Comparison of ENCODE assay signal across 2 cellular contexts in the genomic region with DNA sequence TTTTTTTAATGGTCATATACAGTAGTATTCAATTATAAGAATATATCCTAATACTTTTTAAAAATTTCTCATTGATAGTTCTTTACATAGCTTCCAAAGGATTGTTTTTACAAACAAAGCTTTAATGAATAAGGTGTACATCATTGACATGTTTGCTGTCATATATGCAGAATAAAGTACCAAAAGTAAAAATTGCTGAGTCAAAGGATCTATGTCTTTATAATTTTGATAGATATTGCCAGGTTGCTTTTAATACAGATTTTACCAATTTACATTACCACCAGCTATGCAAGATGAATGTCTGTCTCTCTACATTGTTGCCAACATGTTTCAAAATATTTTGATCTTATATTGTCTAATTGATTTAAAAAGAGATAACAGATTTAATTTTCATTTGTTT.
TF ChIP-seq lines count a peak whose summit lies in the region.

No MANE protein-coding gene starts in this region.

TF ChIP-seq in HepG2, 621 proteins besides CTCF, POLR2A, EP300 and RAD21 (continued from another document):
- TF ChIP-seq, protein P1, sequence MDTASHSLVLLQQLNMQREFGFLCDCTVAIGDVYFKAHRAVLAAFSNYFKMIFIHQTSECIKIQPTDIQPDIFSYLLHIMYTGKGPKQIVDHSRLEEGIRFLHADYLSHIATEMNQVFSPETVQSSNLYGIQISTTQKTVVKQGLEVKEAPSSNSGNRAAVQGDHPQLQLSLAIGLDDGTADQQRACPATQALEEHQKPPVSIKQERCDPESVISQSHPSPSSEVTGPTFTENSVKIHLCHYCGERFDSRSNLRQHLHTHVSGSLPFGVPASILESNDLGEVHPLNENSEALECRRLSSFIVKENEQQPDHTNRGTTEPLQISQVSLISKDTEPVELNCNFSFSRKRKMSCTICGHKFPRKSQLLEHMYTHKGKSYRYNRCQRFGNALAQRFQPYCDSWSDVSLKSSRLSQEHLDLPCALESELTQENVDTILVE (CRISPR knock-in tag; IDR thresholded peaks at IDR 0.05), result no peak
- TF ChIP-seq ZNF83 (CRISPR knock-in tag; IDR thresholded peaks at IDR 0.05; ENCODE audit: borderline replicate concordance), result no peak
- TF ChIP-seq ZNF414 (CRISPR knock-in tag; IDR thresholded peaks at IDR 0.05), result no peak
- no peak for TF ChIP-seq SMAD9 (CRISPR knock-in tag; IDR thresholded peaks at IDR 0.05)
- TF ChIP-seq NFYB (CRISPR knock-in tag; IDR thresholded peaks at IDR 0.05), result no peak
- no peak for TF ChIP-seq PLRG1 (conservative IDR thresholded peaks at IDR 0.05)
- TF ChIP-seq GATA4 (IDR thresholded peaks at IDR 0.05; ENCODE audit: borderline replicate concordance, low read depth), result no peak
- TF ChIP-seq, protein P2, sequence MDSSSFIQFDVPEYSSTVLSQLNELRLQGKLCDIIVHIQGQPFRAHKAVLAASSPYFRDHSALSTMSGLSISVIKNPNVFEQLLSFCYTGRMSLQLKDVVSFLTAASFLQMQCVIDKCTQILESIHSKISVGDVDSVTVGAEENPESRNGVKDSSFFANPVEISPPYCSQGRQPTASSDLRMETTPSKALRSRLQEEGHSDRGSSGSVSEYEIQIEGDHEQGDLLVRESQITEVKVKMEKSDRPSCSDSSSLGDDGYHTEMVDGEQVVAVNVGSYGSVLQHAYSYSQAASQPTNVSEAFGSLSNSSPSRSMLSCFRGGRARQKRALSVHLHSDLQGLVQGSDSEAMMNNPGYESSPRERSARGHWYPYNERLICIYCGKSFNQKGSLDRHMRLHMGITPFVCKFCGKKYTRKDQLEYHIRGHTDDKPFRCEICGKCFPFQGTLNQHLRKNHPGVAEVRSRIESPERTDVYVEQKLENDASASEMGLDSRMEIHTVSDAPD (CRISPR knock-in tag; IDR thresholded peaks at IDR 0.05), result no peak

TF ChIP-seq in K562, 482 proteins besides CTCF, POLR2A, EP300 and RAD21 (continued from another document):
- no peak for TF ChIP-seq ZNF518B (CRISPR knock-in tag; IDR thresholded peaks at IDR 0.05)
- peak; percentile 56 for TF ChIP-seq C11orf30 (IDR thresholded peaks at IDR 0.05; ENCODE audit: low read depth)
- no peak for TF ChIP-seq HNRNPK (IDR thresholded peaks at IDR 0.05; ENCODE audit: low read depth, low read length, poor library complexity, severe bottlenecking)
- TF ChIP-seq MAFF (IDR thresholded peaks at IDR 0.05; ENCODE audit: low read length), result peak; percentile 53; the same call in 1 of the 2 replicates
- no peak for TF ChIP-seq ETV6 (IDR thresholded peaks at IDR 0.05; ENCODE audit: borderline replicate concordance in 1 of 2, low read depth in 2 of 2, low read length in 1 of 2)
- no peak for TF ChIP-seq ETV6 (CRISPR knock-in tag; IDR thresholded peaks at IDR 0.05; ENCODE audit: borderline replicate concordance)
- TF ChIP-seq ZNF316 (IDR thresholded peaks at IDR 0.05), result peak; percentile 86
- TF ChIP-seq, protein P3, sequence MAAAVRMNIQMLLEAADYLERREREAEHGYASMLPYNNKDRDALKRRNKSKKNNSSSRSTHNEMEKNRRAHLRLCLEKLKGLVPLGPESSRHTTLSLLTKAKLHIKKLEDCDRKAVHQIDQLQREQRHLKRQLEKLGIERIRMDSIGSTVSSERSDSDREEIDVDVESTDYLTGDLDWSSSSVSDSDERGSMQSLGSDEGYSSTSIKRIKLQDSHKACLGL (CRISPR knock-in tag; IDR thresholded peaks at IDR 0.05; ENCODE audit: borderline replicate concordance, poor library complexity, severe bottlenecking), result no peak
- TF ChIP-seq, protein P4, sequence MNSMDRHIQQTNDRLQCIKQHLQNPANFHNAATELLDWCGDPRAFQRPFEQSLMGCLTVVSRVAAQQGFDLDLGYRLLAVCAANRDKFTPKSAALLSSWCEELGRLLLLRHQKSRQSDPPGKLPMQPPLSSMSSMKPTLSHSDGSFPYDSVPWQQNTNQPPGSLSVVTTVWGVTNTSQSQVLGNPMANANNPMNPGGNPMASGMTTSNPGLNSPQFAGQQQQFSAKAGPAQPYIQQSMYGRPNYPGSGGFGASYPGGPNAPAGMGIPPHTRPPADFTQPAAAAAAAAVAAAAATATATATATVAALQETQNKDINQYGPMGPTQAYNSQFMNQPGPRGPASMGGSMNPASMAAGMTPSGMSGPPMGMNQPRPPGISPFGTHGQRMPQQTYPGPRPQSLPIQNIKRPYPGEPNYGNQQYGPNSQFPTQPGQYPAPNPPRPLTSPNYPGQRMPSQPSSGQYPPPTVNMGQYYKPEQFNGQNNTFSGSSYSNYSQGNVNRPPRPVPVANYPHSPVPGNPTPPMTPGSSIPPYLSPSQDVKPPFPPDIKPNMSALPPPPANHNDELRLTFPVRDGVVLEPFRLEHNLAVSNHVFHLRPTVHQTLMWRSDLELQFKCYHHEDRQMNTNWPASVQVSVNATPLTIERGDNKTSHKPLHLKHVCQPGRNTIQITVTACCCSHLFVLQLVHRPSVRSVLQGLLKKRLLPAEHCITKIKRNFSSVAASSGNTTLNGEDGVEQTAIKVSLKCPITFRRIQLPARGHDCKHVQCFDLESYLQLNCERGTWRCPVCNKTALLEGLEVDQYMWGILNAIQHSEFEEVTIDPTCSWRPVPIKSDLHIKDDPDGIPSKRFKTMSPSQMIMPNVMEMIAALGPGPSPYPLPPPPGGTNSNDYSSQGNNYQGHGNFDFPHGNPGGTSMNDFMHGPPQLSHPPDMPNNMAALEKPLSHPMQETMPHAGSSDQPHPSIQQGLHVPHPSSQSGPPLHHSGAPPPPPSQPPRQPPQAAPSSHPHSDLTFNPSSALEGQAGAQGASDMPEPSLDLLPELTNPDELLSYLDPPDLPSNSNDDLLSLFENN (IDR thresholded peaks at IDR 0.05; ENCODE audit: low read depth in 2 of 2, low read length in 2 of 2), result no peak
- peak; percentile 38; the same call in 1 of the 2 replicates for TF ChIP-seq MAFK (IDR thresholded peaks at IDR 0.05; ENCODE audit: low read length)
